16 cellular contexts compared by ENCODE assay signal in the genomic region with DNA sequence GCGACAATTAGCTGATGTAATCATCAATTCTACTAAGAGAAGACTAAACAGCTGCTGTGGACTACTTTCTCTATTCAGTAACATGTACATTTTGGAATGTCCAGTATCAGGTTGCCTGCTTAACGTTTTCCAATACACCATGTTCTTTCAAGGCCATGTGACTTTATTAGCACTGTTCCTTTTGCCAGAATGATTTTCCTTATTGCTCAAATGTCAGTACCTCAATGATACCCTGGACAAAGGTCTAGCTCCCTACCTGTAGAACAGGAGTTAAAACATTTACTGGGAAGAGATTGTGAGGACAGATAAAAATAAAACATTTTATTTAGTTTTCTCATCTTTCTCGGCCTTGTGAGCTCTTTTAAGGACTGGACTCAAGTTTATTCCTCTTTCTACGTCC.
"Had no signal": no experiment of that assay in that cellular context is flagged by ENCODE, and none has a peak within 500 bp of the region (broad histone marks: within the 10 kb centered on the region; RNA-seq: fewer than 3 reads in every experiment).

No MANE protein-coding gene starts in this region.

- FAIRE-seq: colon had no signal

- H3K27ac ChIP-seq: testis, tibial nerve had no signal

- H3K27ac Mint-ChIP-seq: endodermal cell; stimulated activated naive B cell treated with anti-CD40 and anti-IgM and Interleukin-4, amounts not matched to agents 10 μg/mL and 1 μg/mL and 100 μg/mL, for 72 hours; stimulated activated naive CD8-positive, alpha-beta T cell treated with anti-CD3 and anti-CD28 coated beads, Interleukin-15, amount 100 ng/mL, for 72 hours had no signal

- H3K36me3 Mint-ChIP-seq: natural killer cell had no signal

- H3K9me3 Mint-ChIP-seq: endodermal cell; natural killer cell; stimulated activated naive B cell treated with anti-CD40 and anti-IgM and Interleukin-4, amounts not matched to agents 10 μg/mL and 1 μg/mL and 100 μg/mL, for 72 hours; stimulated activated naive CD8-positive, alpha-beta T cell treated with anti-CD3 and anti-CD28 coated beads, Interleukin-15, amount 100 ng/mL, for 72 hours had no signal

- H3K27me3 Mint-ChIP-seq: stimulated activated naive B cell treated with anti-CD40 and anti-IgM and Interleukin-4, amounts not matched to agents 10 μg/mL and 1 μg/mL and 100 μg/mL, for 72 hours; stimulated activated naive CD8-positive, alpha-beta T cell treated with anti-CD3 and anti-CD28 coated beads, Interleukin-15, amount 100 ng/mL, for 72 hours had no signal

- H3K4me3 Mint-ChIP-seq: endodermal cell; natural killer cell; stimulated activated naive B cell treated with anti-CD40 and anti-IgM and Interleukin-4, amounts not matched to agents 10 μg/mL and 1 μg/mL and 100 μg/mL, for 72 hours; stimulated activated naive CD8-positive, alpha-beta T cell treated with anti-CD3 and anti-CD28 coated beads, Interleukin-15, amount 100 ng/mL, for 72 hours had no signal

- ATAC-seq: natural killer cell; sciatic nerve; stimulated activated naive B cell treated with anti-CD40 and anti-IgM and Interleukin-4, amounts not matched to agents 10 μg/mL and 1 μg/mL and 100 μg/mL, for 72 hours; stimulated activated naive CD8-positive, alpha-beta T cell treated with anti-CD3 and anti-CD28 coated beads, Interleukin-15, amount 100 ng/mL, for 72 hours had no signal

- H3K9me3 ChIP-seq: testis, tibial nerve had no signal

- H3K4me3 ChIP-seq: testis, tibial nerve had no signal

- DNase-seq: cerebellar nuclear complex; effector CD4-positive, alpha-beta T cell; endodermal cell; foreskin melanocyte; head of caudate nucleus; hippocampal formation; mammary epithelial cell; natural killer cell; stimulated activated CD4-positive, alpha-beta T cell treated with anti-CD3 and anti-CD28 coated beads, Interleukin-2, amount 100 ng/mL, for 24 hours; stimulated activated CD4-positive, alpha-beta T cell treated with anti-CD3 and anti-CD28 coated beads, Interleukin-4, amount 100 ng/mL, for 4 hours; stimulated activated naive B cell treated with anti-CD40 and anti-IgM and Interleukin-4, amounts not matched to agents 10 μg/mL and 1 μg/mL and 100 μg/mL, for 72 hours; stimulated activated naive CD8-positive, alpha-beta T cell treated with anti-CD3 and anti-CD28 coated beads, Interleukin-15, amount 100 ng/mL, for 72 hours; testis had no signal

- H3K27me3 ChIP-seq: testis, tibial nerve had no signal
